Comparison of ENCODE assay signal across 22 cellular contexts in the genomic region with DNA sequence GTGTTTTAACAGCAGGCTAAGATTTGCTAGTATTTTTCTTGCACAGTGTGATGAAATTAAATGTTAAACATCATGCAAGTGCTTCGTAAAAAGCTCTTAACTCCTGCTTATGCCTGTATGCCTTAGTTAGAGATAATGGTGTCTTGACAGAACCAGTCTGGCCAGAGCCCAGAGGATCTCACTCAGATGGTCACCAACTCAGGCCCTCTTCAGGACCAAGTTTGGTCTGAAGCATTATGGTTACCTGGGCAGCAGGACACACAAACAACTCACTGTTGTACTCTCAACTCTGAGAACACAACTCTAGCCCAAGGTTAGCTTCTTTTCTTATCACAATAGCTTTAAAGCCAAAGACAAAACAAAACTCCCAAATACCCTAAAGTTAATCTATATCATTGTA.
"Had no signal": no experiment of that assay in that cellular context is flagged by ENCODE, and none has a peak within 500 bp of the region (broad histone marks: within the 10 kb centered on the region; RNA-seq: fewer than 3 reads in every experiment).

No MANE protein-coding gene starts in this region.

- H3K9me3 ChIP-seq: breast epithelium, Peyer's patch had no signal

- H3K4me3 ChIP-seq: breast epithelium, Peyer's patch had no signal

- ATAC-seq: T-helper 17 cell had no signal

- H3K27ac Mint-ChIP-seq: activated CD4-positive, alpha-beta memory T cell treated with anti-CD3 and anti-CD28 coated beads for 36 hours; activated CD4-positive, alpha-beta T cell treated with anti-CD3 and anti-CD28 coated beads, Interleukin-2, amount 10 ng/mL, durations not matched to agents 7 days and 5 days; activated naive CD4-positive, alpha-beta T cell treated with anti-CD3 and anti-CD28 coated beads, Interleukin-2, amount 50 U/mL, for 24 hours; activated T-helper 1 cell treated with anti-CD3 and anti-CD28 coated beads, Interleukin-12 subunit alpha, Interleukin-12 subunit beta, Interleukin-2, Interleukin-4 antibody, amounts not matched to agents 30 ng/mL and 10 ng/mL and 1 ng/mL, durations not matched to agents 14 hours and 24 hours and 36 hours; T-helper 17 cell had no signal

- H3K36me3 ChIP-seq: breast epithelium had no signal

- H3K4me1 ChIP-seq: breast epithelium, Peyer's patch had no signal

- H3K27me3 Mint-ChIP-seq: activated CD4-positive, alpha-beta memory T cell treated with anti-CD3 and anti-CD28 coated beads for 36 hours; activated CD4-positive, alpha-beta T cell treated with anti-CD3 and anti-CD28 coated beads, Interleukin-2, amount 10 ng/mL, durations not matched to agents 7 days and 5 days; activated naive CD4-positive, alpha-beta T cell treated with anti-CD3 and anti-CD28 coated beads, Interleukin-2, amount 50 U/mL, for 24 hours; T-helper 17 cell had no signal

- H3K9me3 Mint-ChIP-seq: activated CD4-positive, alpha-beta memory T cell treated with anti-CD3 and anti-CD28 coated beads for 36 hours; activated CD4-positive, alpha-beta T cell treated with anti-CD3 and anti-CD28 coated beads, Interleukin-2, amount 10 ng/mL, durations not matched to agents 7 days and 5 days; activated naive CD4-positive, alpha-beta T cell treated with anti-CD3 and anti-CD28 coated beads, Interleukin-2, amount 50 U/mL, for 24 hours; activated T-helper 1 cell treated with anti-CD3 and anti-CD28 coated beads, Interleukin-12 subunit alpha, Interleukin-12 subunit beta, Interleukin-2, Interleukin-4 antibody, amounts not matched to agents 30 ng/mL and 10 ng/mL and 1 ng/mL, durations not matched to agents 14 hours and 24 hours and 36 hours had no signal

- H3K4me3 Mint-ChIP-seq: activated CD4-positive, alpha-beta memory T cell treated with anti-CD3 and anti-CD28 coated beads for 36 hours; activated CD4-positive, alpha-beta T cell treated with anti-CD3 and anti-CD28 coated beads, Interleukin-2, amount 10 ng/mL, durations not matched to agents 7 days and 5 days; activated naive CD4-positive, alpha-beta T cell treated with anti-CD3 and anti-CD28 coated beads, Interleukin-2, amount 50 U/mL, for 24 hours; activated T-helper 1 cell treated with anti-CD3 and anti-CD28 coated beads, Interleukin-12 subunit alpha, Interleukin-12 subunit beta, Interleukin-2, Interleukin-4 antibody, amounts not matched to agents 30 ng/mL and 10 ng/mL and 1 ng/mL, durations not matched to agents 14 hours and 24 hours and 36 hours; T-helper 17 cell had no signal

- H3K27ac ChIP-seq: breast epithelium, Peyer's patch had no signal

- DNase-seq: activated CD4-positive, alpha-beta memory T cell treated with anti-CD3 and anti-CD28 coated beads for 36 hours; activated CD4-positive, alpha-beta T cell treated with anti-CD3 and anti-CD28 coated beads, Interleukin-2, amount 10 ng/mL, durations not matched to agents 7 days and 5 days; activated CD4-positive, CD25-positive, alpha-beta regulatory T cell; activated CD8-positive, alpha-beta memory T cell treated with anti-CD3 and anti-CD28 coated beads, Interleukin-2, amount 50 U/mL, for 48 hours; activated effector memory CD4-positive, alpha-beta T cell treated with Interleukin-2 at 50 U/mL for 16 hours; activated naive CD4-positive, alpha-beta T cell; activated T-cell treated with anti-CD3 and anti-CD28 coated beads, Interleukin-2, amount 50 U/mL, for 1 hour; aorta; Karpas-422; MM.1S; NCI-H1105 treated with DMSO at 0.1 percent for 48 hours; NCI-H1436 treated with DMSO at 0.1 percent for 48 hours; NCI-H187; NCI-H2081; NCI-H524; Peyer's patch; SIG-M5; T-helper 17 cell; T-helper 9 cell had no signal

- H3K27me3 ChIP-seq: breast epithelium, Peyer's patch had no signal
